Comparison of ENCODE assay signal across 28 cellular contexts in genomic region chr6:515267-515666, GRCh38.
DNase-seq lines count a peak whose midpoint lies in the region; ATAC-seq and TF ChIP-seq lines count a peak whose summit lies in the region.
"Had no signal": no experiment of that assay in that cellular context is flagged by ENCODE, and none has a peak within 500 bp of the region (broad histone marks: within the 10 kb centered on the region; RNA-seq: fewer than 3 reads in every experiment).

No MANE protein-coding gene starts in this region.

- peaks cover 12% of the 10 kb centered on the region for H3K9me3 Mint-ChIP-seq in activated naive CD4-positive, alpha-beta T cell treated with anti-CD3 and anti-CD28 coated beads, Interleukin-2, amount 50 U/mL, for 24 hours
- H3K9me3 Mint-ChIP-seq in stimulated activated effector memory CD8-positive, alpha-beta T cell treated with anti-CD3 and anti-CD28 coated beads, Interleukin-12 subunit alpha, Interleukin-12 subunit beta, amount 100 ng/mL, for 72 hours, result peaks cover 5% of the 10 kb centered on the region

- H3K9me3 ChIP-seq in WERI-Rb-1 (ENCODE audit: severe bottlenecking) (no peaks in the 10 kb centered on the region), tibial artery (no peaks in the 10 kb centered on the region)
- H3K9me3 ChIP-seq: prostate gland, right lobe of liver, SK-N-SH had no signal

- H3K36me3 ChIP-seq in WERI-Rb-1 (no peaks in the 10 kb centered on the region; the same call in 1 of the 2 replicates), tibial artery (peaks cover 0 to 20% (median 7%) of the 10 kb centered on the region in 3 donors)
- H3K36me3 ChIP-seq: prostate gland, right lobe of liver had no signal

- H3K27ac ChIP-seq in WERI-Rb-1 (no peak overlapping the region), tibial artery (no peak overlapping the region)
- H3K27ac ChIP-seq: left ventricle myocardium inferior, PC-9, prostate gland, right lobe of liver had no signal

- no peak overlapping the region for H3K4me3 Mint-ChIP-seq in activated naive CD4-positive, alpha-beta T cell treated with anti-CD3 and anti-CD28 coated beads, Interleukin-2, amount 50 U/mL, for 24 hours
- H3K4me3 Mint-ChIP-seq in stimulated activated effector memory CD8-positive, alpha-beta T cell treated with anti-CD3 and anti-CD28 coated beads, Interleukin-12 subunit alpha, Interleukin-12 subunit beta, amount 100 ng/mL, for 72 hours, result no peak overlapping the region
- H3K4me3 Mint-ChIP-seq: B cell; T-helper 1 cell treated with Interleukin-12 subunit alpha and Interleukin-12 subunit beta and Interleukin-4 antibody, amounts not matched to agents 30 μg/mL and 1 μg/mL, for 36 hours had no signal

- DNase-seq in activated naive CD4-positive, alpha-beta T cell treated with Interleukin-2 at 50 U/mL for 16 hours, result no peak
- DNase-seq in WERI-Rb-1 (peak; percentile 35), iPS-NIHi11 (ENCODE audit: low spot score) (peak; percentile 16), left lobe of liver (ENCODE audit: low spot score) (no peak), tibial artery (no peak), RKO (ENCODE audit: low spot score) (no peak)
- no peak for DNase-seq in stimulated activated effector memory CD8-positive, alpha-beta T cell treated with anti-CD3 and anti-CD28 coated beads, Interleukin-12 subunit alpha, Interleukin-12 subunit beta, amount 100 ng/mL, for 72 hours (ENCODE audit: low spot score in 2 of 2)
- DNase-seq: ACHN; activated naive CD4-positive, alpha-beta T cell treated with anti-CD3 and anti-CD28 coated beads, Interleukin-2, amount 50 U/mL, for 16 hours; activated T-cell treated with anti-CD3 and anti-CD28 coated beads, Interleukin-2, amount 50 U/mL, for 48 hours; aorta; hypothalamus; Kasumi-1; left ventricle myocardium inferior; NCI-H1417 treated with DMSO at 0.1 percent for 48 hours; NCI-H2081; NCI-H226; NCI-H526 treated with DMSO at 0.1 percent for 48 hours; PC-9; right lobe of liver; SK-N-SH; stimulated activated CD8-positive, alpha-beta memory T cell treated with anti-CD3 and anti-CD28 coated beads, Interleukin-4, amount 100 ng/mL, for 48 hours; trophoblast cell had no signal

- H3K36me3 Mint-ChIP-seq in activated naive CD4-positive, alpha-beta T cell treated with anti-CD3 and anti-CD28 coated beads, Interleukin-2, amount 50 U/mL, for 24 hours, result peaks cover 23% of the 10 kb centered on the region
- peaks cover 5% of the 10 kb centered on the region for H3K36me3 Mint-ChIP-seq in stimulated activated effector memory CD8-positive, alpha-beta T cell treated with anti-CD3 and anti-CD28 coated beads, Interleukin-12 subunit alpha, Interleukin-12 subunit beta, amount 100 ng/mL, for 72 hours

- peaks cover 64% of the 10 kb centered on the region for H3K4me1 Mint-ChIP-seq in activated naive CD4-positive, alpha-beta T cell treated with anti-CD3 and anti-CD28 coated beads, Interleukin-2, amount 50 U/mL, for 24 hours
- peaks cover 59% of the 10 kb centered on the region for H3K4me1 Mint-ChIP-seq in stimulated activated effector memory CD8-positive, alpha-beta T cell treated with anti-CD3 and anti-CD28 coated beads, Interleukin-12 subunit alpha, Interleukin-12 subunit beta, amount 100 ng/mL, for 72 hours

- no peaks in the 10 kb centered on the region for H3K4me1 ChIP-seq in tibial artery
- H3K4me1 ChIP-seq: left ventricle myocardium inferior, prostate gland, right lobe of liver had no signal

- H3K27me3 ChIP-seq in WERI-Rb-1 (ENCODE audit: insufficient read depth, low read depth, severe bottlenecking), result no peaks in the 10 kb centered on the region
- H3K27me3 ChIP-seq in tibial artery, result no peaks in the 10 kb centered on the region
- H3K27me3 ChIP-seq: right lobe of liver had no signal

- H3K27me3 Mint-ChIP-seq in activated naive CD4-positive, alpha-beta T cell treated with anti-CD3 and anti-CD28 coated beads, Interleukin-2, amount 50 U/mL, for 24 hours, result no peaks in the 10 kb centered on the region
- H3K27me3 Mint-ChIP-seq: B cell had no signal

- H3K4me3 ChIP-seq in WERI-Rb-1 (ENCODE audit: low read depth, low read length) (no peak overlapping the region), tibial artery (no peak overlapping the region)
- H3K4me3 ChIP-seq: left ventricle myocardium inferior, PC-9, prostate gland, right lobe of liver had no signal

- no peak for TF ChIP-seq CTCF in WERI-Rb-1 (IDR thresholded peaks at IDR 0.05; ENCODE audit: low read depth, low read length)
- no peak for TF ChIP-seq CTCF in tibial artery (IDR thresholded peaks at IDR 0.05)

- ATAC-seq in stimulated activated effector memory CD8-positive, alpha-beta T cell treated with anti-CD3 and anti-CD28 coated beads, Interleukin-12 subunit alpha, Interleukin-12 subunit beta, amount 100 ng/mL, for 72 hours, result no peak
- no peak for ATAC-seq in left lobe of liver
- ATAC-seq: right lobe of liver, Right ventricle myocardium inferior had no signal

- intact Hi-C loops in tibial artery (cut with DNase I; ENCODE audit: low total_unique reads), result no loop called here

- peak overlapping the region; percentile 77 for H3K27ac Mint-ChIP-seq in activated naive CD4-positive, alpha-beta T cell treated with anti-CD3 and anti-CD28 coated beads, Interleukin-2, amount 50 U/mL, for 24 hours
- H3K27ac Mint-ChIP-seq in stimulated activated effector memory CD8-positive, alpha-beta T cell treated with anti-CD3 and anti-CD28 coated beads, Interleukin-12 subunit alpha, Interleukin-12 subunit beta, amount 100 ng/mL, for 72 hours, result peak overlapping the region; percentile 85
- H3K27ac Mint-ChIP-seq: B cell had no signal

Comparison
In these comparisons a context has a peak if more than half of its experiments do, and no peak if none do; other contexts are left out.
1. DNase-seq: peak in WERI-Rb-1 (single experiment) and iPS-NIHi11 (single experiment); none in activated naive CD4-positive, alpha-beta T cell treated with Interleukin-2 at 50 U/mL for 16 hours (single experiment), stimulated activated effector memory CD8-positive, alpha-beta T cell treated with anti-CD3 and anti-CD28 coated beads, Interleukin-12 subunit alpha, Interleukin-12 subunit beta, amount 100 ng/mL, for 72 hours (0 of 2), left lobe of liver (single experiment), tibial artery (0 of 2) and RKO (single experiment).